ENCODE assay signal across 2 cellular contexts in the genomic region with DNA sequence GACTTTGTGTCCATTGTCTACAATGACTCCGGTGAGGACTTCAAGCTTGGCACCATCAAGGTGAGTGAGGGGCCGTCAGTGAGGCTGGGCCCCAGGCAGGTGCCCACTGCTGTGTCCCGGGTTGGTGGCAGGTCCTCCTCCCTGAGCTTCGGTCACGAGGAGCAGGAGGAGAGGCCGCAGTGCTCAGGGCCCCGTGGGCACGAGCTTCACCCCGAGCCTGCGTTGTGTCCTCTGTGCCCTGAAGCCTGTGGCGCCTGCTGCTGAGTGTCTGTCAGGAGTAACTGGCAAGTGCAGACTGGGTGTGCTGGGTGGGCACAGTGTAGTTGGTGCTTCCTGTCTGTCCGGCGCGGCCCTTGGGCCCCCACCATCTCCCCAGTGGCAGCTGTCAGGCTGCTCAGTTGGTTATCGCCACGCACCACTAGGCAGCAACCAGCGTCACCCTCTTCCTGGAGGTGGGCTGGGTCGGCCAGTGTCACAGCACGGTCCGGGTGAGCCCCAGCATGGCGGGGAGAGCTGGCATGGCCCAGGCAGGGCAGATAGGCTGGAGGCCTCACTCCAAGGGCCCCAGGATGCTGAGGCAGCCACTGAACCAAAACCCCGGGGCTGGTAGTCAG.
TF ChIP-seq lines count a peak whose summit lies in the region.

No MANE protein-coding gene starts in this region.

TF ChIP-seq in IMR-90, 13 proteins besides CTCF, POLR2A, EP300 and RAD21:
- TF ChIP-seq CEBPB (IDR thresholded peaks at IDR 0.05; ENCODE audit: low read depth, low read length): no peak
- TF ChIP-seq, protein P1, sequence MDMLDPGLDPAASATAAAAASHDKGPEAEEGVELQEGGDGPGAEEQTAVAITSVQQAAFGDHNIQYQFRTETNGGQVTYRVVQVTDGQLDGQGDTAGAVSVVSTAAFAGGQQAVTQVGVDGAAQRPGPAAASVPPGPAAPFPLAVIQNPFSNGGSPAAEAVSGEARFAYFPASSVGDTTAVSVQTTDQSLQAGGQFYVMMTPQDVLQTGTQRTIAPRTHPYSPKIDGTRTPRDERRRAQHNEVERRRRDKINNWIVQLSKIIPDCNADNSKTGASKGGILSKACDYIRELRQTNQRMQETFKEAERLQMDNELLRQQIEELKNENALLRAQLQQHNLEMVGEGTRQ (IDR thresholded peaks at IDR 0.05; ENCODE audit: low read depth, low read length): no peak
- TF ChIP-seq MXI1 (IDR thresholded peaks at IDR 0.05; ENCODE audit: borderline replicate concordance, low read depth, low read length): no peak
- no peak for TF ChIP-seq NFE2L2 (IDR thresholded peaks at IDR 0.05; ENCODE audit: low read depth, low read length)
- TF ChIP-seq BHLHE40 (IDR thresholded peaks at IDR 0.05; ENCODE audit: low read depth, low read length): no peak
- no peak for TF ChIP-seq RCOR1 (IDR thresholded peaks at IDR 0.05; ENCODE audit: insufficient replicate concordance, low read length)
- TF ChIP-seq CHD1 (IDR thresholded peaks at IDR 0.05; ENCODE audit: low read depth, low read length): no peak
- no peak for TF ChIP-seq RFX5 (IDR thresholded peaks at IDR 0.05; ENCODE audit: low read depth, low read length)
- TF ChIP-seq, protein P2, sequence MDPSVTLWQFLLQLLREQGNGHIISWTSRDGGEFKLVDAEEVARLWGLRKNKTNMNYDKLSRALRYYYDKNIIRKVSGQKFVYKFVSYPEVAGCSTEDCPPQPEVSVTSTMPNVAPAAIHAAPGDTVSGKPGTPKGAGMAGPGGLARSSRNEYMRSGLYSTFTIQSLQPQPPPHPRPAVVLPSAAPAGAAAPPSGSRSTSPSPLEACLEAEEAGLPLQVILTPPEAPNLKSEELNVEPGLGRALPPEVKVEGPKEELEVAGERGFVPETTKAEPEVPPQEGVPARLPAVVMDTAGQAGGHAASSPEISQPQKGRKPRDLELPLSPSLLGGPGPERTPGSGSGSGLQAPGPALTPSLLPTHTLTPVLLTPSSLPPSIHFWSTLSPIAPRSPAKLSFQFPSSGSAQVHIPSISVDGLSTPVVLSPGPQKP (IDR thresholded peaks at IDR 0.05; ENCODE audit: borderline replicate concordance, low read depth, low read length): no peak
- no peak for TF ChIP-seq FOS (IDR thresholded peaks at IDR 0.05; ENCODE audit: low read depth, low read length)
- TF ChIP-seq MAZ (IDR thresholded peaks at IDR 0.05; ENCODE audit: borderline replicate concordance, low read depth, low read length): no peak
- no peak for TF ChIP-seq MAFK (IDR thresholded peaks at IDR 0.05; ENCODE audit: low read depth, low read length)
- no peak for TF ChIP-seq SMC3 (IDR thresholded peaks at IDR 0.05; ENCODE audit: low read depth, low read length)
TF ChIP-seq in IMR-90: peak in this region for 0.

TF ChIP-seq in K562, 482 proteins besides CTCF, POLR2A, EP300 and RAD21:
- TF ChIP-seq MXI1 (IDR thresholded peaks at IDR 0.05; ENCODE audit: low read depth, low read length) (no peak), POLR2G (IDR thresholded peaks at IDR 0.05; ENCODE audit: low read depth, low read length) (peak; percentile 12), RBM22 (IDR thresholded peaks at IDR 0.05; ENCODE audit: low read depth, low read length, poor library complexity, severe bottlenecking) (peak; percentile 5)
- TF ChIP-seq, protein P3, sequence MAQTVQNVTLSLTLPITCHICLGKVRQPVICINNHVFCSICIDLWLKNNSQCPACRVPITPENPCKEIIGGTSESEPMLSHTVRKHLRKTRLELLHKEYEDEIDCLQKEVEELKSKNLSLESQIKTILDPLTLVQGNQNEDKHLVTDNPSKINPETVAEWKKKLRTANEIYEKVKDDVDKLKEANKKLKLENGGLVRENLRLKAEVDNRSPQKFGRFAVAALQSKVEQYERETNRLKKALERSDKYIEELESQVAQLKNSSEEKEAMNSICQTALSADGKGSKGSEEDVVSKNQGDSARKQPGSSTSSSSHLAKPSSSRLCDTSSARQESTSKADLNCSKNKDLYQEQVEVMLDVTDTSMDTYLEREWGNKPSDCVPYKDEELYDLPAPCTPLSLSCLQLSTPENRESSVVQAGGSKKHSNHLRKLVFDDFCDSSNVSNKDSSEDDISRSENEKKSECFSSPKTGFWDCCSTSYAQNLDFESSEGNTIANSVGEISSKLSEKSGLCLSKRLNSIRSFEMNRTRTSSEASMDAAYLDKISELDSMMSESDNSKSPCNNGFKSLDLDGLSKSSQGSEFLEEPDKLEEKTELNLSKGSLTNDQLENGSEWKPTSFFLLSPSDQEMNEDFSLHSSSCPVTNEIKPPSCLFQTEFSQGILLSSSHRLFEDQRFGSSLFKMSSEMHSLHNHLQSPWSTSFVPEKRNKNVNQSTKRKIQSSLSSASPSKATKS (CRISPR knock-in tag; IDR thresholded peaks at IDR 0.05): no peak
